In the genomic region with DNA sequence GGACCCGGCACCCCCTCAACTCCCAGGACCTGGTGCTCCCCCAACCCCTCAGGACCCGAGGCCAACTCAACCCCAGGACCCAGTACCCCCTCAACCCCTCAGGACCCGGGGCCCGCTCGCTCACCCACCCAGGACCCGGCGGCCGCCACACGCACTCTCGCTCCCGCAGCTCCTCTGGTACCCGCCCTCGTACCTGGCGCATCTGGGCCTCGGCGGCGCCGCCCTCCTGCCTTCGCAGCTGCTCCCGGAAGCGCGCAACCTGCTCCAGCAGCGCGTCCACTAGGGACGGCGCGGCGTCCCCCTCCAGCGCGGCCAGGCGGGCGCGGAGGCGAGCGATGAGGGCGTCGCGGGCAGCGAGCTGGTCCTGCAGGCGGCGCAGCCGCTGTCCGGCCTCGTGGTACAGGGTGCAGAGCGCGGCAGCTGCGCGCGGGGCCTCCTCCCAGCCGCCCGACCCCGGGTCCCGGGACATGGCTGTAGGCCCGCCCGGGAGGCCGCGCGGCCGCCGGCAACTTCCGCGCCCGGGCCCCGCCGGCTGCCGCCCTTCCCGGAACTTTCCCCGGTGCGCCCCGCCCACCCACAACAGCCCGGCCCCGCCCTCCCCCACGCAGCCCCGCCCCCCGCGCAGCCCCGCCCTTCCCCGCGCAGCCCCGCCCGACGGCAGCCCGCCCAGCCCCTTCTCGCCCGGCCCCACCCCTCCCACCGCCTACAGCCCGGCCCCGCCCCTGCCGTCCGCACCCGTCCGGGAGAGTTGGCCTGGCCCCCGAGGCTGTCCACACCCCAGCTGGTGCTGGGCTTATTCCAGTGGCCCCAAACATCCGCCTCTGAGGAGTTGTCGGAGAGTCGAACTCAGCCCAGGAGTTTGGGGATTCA, we compare ENCODE assay signal across 1 cellular context.
TF ChIP-seq lines count a peak whose summit lies in the region.

A gene with protein sequence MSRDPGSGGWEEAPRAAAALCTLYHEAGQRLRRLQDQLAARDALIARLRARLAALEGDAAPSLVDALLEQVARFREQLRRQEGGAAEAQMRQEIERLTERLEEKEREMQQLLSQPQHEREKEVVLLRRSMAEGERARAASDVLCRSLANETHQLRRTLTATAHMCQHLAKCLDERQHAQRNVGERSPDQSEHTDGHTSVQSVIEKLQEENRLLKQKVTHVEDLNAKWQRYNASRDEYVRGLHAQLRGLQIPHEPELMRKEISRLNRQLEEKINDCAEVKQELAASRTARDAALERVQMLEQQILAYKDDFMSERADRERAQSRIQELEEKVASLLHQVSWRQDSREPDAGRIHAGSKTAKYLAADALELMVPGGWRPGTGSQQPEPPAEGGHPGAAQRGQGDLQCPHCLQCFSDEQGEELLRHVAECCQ (minus strand): TSS at position 516 of the 870 bp plus-strand sequence. CDS start 47 bp downstream, at position 469.

TF ChIP-seq in HepG2, 621 proteins besides CTCF, POLR2A, EP300 and RAD21 (continued from another document and continues in another):
- no peak for TF ChIP-seq ZNF512B (CRISPR knock-in tag; IDR thresholded peaks at IDR 0.05; ENCODE audit: borderline replicate concordance)
- no peak for TF ChIP-seq ZKSCAN1 (IDR thresholded peaks at IDR 0.05; ENCODE audit: low read length)
- TF ChIP-seq, protein P1, sequence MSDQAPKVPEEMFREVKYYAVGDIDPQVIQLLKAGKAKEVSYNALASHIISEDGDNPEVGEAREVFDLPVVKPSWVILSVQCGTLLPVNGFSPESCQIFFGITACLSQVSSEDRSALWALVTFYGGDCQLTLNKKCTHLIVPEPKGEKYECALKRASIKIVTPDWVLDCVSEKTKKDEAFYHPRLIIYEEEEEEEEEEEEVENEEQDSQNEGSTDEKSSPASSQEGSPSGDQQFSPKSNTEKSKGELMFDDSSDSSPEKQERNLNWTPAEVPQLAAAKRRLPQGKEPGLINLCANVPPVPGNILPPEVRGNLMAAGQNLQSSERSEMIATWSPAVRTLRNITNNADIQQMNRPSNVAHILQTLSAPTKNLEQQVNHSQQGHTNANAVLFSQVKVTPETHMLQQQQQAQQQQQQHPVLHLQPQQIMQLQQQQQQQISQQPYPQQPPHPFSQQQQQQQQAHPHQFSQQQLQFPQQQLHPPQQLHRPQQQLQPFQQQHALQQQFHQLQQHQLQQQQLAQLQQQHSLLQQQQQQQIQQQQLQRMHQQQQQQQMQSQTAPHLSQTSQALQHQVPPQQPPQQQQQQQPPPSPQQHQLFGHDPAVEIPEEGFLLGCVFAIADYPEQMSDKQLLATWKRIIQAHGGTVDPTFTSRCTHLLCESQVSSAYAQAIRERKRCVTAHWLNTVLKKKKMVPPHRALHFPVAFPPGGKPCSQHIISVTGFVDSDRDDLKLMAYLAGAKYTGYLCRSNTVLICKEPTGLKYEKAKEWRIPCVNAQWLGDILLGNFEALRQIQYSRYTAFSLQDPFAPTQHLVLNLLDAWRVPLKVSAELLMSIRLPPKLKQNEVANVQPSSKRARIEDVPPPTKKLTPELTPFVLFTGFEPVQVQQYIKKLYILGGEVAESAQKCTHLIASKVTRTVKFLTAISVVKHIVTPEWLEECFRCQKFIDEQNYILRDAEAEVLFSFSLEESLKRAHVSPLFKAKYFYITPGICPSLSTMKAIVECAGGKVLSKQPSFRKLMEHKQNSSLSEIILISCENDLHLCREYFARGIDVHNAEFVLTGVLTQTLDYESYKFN (CRISPR knock-in tag; conservative IDR thresholded peaks at IDR 0.05): no peak; the same call in 1 of the 2 replicates
- peak; percentile 83 for TF ChIP-seq ARNT2 (CRISPR knock-in tag; IDR thresholded peaks at IDR 0.05; ENCODE audit: low read depth)
- no peak for TF ChIP-seq FOXK1 (CRISPR knock-in tag; IDR thresholded peaks at IDR 0.05; ENCODE audit: borderline replicate concordance, low read depth)
- no peak for TF ChIP-seq ZNF839 (CRISPR knock-in tag; IDR thresholded peaks at IDR 0.05; ENCODE audit: borderline replicate concordance)
- TF ChIP-seq MXI1 (IDR thresholded peaks at IDR 0.05; ENCODE audit: borderline replicate concordance, low read depth, low read length): peak; percentile 74; the same call in 1 of the 3 replicates
- no peak for TF ChIP-seq MTF1 (CRISPR knock-in tag; IDR thresholded peaks at IDR 0.05)
- TF ChIP-seq, protein P2, sequence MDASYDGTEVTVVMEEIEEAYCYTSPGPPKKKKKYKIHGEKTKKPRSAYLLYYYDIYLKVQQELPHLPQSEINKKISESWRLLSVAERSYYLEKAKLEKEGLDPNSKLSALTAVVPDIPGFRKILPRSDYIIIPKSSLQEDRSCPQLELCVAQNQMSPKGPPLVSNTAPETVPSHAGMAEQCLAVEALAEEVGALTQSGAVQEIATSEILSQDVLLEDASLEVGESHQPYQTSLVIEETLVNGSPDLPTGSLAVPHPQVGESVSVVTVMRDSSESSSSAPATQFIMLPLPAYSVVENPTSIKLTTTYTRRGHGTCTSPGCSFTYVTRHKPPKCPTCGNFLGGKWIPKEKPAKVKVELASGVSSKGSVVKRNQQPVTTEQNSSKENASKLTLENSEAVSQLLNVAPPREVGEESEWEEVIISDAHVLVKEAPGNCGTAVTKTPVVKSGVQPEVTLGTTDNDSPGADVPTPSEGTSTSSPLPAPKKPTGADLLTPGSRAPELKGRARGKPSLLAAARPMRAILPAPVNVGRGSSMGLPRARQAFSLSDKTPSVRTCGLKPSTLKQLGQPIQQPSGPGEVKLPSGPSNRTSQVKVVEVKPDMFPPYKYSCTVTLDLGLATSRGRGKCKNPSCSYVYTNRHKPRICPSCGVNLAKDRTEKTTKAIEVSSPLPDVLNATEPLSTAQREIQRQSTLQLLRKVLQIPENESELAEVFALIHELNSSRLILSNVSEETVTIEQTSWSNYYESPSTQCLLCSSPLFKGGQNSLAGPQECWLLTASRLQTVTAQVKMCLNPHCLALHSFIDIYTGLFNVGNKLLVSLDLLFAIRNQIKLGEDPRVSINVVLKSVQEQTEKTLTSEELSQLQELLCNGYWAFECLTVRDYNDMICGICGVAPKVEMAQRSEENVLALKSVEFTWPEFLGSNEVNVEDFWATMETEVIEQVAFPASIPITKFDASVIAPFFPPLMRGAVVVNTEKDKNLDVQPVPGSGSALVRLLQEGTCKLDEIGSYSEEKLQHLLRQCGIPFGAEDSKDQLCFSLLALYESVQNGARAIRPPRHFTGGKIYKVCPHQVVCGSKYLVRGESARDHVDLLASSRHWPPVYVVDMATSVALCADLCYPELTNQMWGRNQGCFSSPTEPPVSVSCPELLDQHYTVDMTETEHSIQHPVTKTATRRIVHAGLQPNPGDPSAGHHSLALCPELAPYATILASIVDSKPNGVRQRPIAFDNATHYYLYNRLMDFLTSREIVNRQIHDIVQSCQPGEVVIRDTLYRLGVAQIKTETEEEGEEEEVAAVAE (CRISPR knock-in tag; IDR thresholded peaks at IDR 0.05; ENCODE audit: borderline replicate concordance): no peak
- TF ChIP-seq ISX (CRISPR knock-in tag; conservative IDR thresholded peaks at IDR 0.05): no peak
- TF ChIP-seq SIX1 (CRISPR knock-in tag; IDR thresholded peaks at IDR 0.05; ENCODE audit: borderline replicate concordance): no peak
- no peak for TF ChIP-seq ZBTB42 (CRISPR knock-in tag; IDR thresholded peaks at IDR 0.05)
- TF ChIP-seq HMGXB4 (CRISPR knock-in tag; IDR thresholded peaks at IDR 0.05; ENCODE audit: borderline replicate concordance in 1 of 2, low read depth in 1 of 2): peak; percentile 34 to 65; a peak in 1 of 4 replicates
- TF ChIP-seq ARID5B (CRISPR knock-in tag; IDR thresholded peaks at IDR 0.05): peak; percentile 20; the same call in 1 of the 2 replicates
- TF ChIP-seq HMG20B (CRISPR knock-in tag; conservative IDR thresholded peaks at IDR 0.05): no peak
- no peak for TF ChIP-seq CSRNP1 (CRISPR knock-in tag; IDR thresholded peaks at IDR 0.05)
- TF ChIP-seq ZNF446 (CRISPR knock-in tag; IDR thresholded peaks at IDR 0.05): 0 out of 2 replicates have a peak, but pooled peaks have one; percentile 11
- TF ChIP-seq ZNF274 (CRISPR knock-in tag; IDR thresholded peaks at IDR 0.05): peak; percentile 40
- no peak for TF ChIP-seq ZNF143 (CRISPR knock-in tag; IDR thresholded peaks at IDR 0.05)
- TF ChIP-seq ZBTB2 (CRISPR knock-in tag; IDR thresholded peaks at IDR 0.05; ENCODE audit: low read depth): peak; percentile 95
- no peak for TF ChIP-seq CREB3 (CRISPR knock-in tag; IDR thresholded peaks at IDR 0.05)
- TF ChIP-seq KDM1A (CRISPR knock-in tag; IDR thresholded peaks at IDR 0.05): 0 out of 2 replicates have a peak, but pooled peaks have one; percentile 45
- peak; percentile 76 for TF ChIP-seq POLR2G (IDR thresholded peaks at IDR 0.05; ENCODE audit: low read depth, low read length)
